Comparison of ENCODE assay signal across 8 cellular contexts in the genomic region with DNA sequence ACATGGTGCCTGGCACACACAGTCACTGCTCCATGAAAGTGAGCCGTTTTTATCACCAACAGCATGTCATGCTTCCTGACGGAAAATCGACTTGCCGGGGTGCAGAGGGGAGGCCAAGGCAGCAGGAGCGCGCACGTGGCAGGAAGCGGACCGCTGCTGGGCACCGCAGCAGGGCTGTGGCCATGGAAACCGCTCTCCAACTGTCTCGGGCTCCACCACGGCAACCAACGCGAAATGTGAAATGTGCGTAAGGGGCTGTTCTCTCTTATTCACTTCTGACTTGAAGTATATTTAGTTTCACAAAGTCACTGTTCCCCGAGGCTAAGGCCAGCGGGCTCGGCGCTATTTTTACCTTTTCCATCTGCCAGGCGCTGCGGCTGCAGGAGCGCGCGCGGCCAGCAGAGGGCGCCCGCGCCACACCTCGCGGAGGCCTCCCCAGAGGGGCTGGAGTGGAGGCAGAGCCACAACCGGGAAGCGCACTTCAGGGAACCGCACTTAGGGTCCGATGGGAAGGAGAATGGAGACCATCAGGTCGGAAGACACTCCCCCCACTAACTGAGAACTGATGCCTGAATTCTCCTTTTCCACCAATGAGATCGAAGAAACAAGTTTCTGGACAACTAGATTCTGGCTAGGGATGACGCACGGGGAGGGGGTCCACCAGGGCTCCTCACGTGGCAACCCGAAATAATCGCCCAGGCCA. TPM values are rescaled to one million over a fixed set of nuclear protein-coding genes. Genes with fewer than 3 reads are reported as not detected.
DNase-seq lines count a peak whose midpoint lies in the region; ATAC-seq, FAIRE-seq and TF ChIP-seq lines count a peak whose summit lies in the region.

No MANE protein-coding gene starts in this region.

- peak; percentile 95 for TF ChIP-seq CTCF in retinal pigment epithelial cell (conservative IDR thresholded peaks at IDR 0.05; ENCODE audit: low read depth, low read length)

- no peak overlapping the region for H3K4me3 ChIP-seq in retinal pigment epithelial cell (ENCODE audit: low read length)

- TF ChIP-seq POLR2A in H54 (IDR thresholded peaks at IDR 0.05; ENCODE audit: low read depth, low read length): no peak

- DNase-seq in 8988T: peak; percentile 86
- DNase-seq in GM19238 (ENCODE audit: insufficient read length, low spot score): peak; percentile 74
- DNase-seq in T follicular helper cell (ENCODE audit: low read depth): peak; percentile 49
- DNase-seq in amniotic epithelial cell (ENCODE audit: low read depth): peak; percentile 39
- peak; percentile 88 for DNase-seq in left ventricle myocardium superior
- DNase-seq in retinal pigment epithelial cell (ENCODE audit: low read depth): no peak
- DNase-seq in H54 (ENCODE audit: insufficient read length, low spot score): no peak

- no peak for FAIRE-seq in H54 (lab: Jason Lieb, UNC)

- ATAC-seq in left ventricle myocardium superior (peak; percentile 86), GM18868 (IDR thresholded peaks at IDR 0.05; ENCODE audit: unreplicated experiment) (no peak)

- intact Hi-C loops in left ventricle myocardium superior (cut with micrococcal nuclease): no loop called here

RNA-seq across cellular contexts. Expression of a gene that starts 19.7 kb away (rescaled TPM):
- total RNA-seq in left ventricle myocardium superior: 11.6 TPM

RNA-seq across cellular contexts. Expression of a gene that starts 47.8 kb away (rescaled TPM):
- not detected for total RNA-seq in left ventricle myocardium superior

Comparison
In these comparisons a context has a peak if more than half of its experiments do, and no peak if none do; other contexts are left out.
1. DNase-seq: peak in 8988T (single experiment), GM19238 (single experiment), T follicular helper cell (single experiment), amniotic epithelial cell (single experiment) and left ventricle myocardium superior (single experiment); none in retinal pigment epithelial cell (single experiment) and H54 (single experiment).